ENCODE assay signal across 8 cellular contexts in the genomic region with DNA sequence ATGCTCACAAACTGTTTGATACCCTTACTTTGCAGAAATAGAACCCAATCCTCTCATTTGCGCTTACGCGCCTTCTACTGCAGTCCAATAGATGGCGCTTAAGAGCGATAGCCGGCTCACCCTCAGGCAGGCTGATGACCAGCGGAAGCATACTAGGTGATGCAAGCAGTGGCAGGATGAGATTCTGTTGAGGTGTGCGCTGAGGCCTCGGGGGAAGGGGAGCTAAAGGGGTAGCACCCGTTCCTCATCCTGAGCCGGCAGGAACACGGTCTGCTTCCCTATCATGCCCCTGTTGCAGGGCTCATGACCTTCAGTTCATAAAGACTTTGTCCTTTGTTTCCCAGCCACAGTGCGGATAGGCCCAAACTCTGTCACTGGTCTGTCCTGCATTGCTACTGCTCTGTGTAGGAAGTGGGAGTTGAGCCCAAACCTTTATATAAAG.
DNase-seq lines count a peak whose midpoint lies in the region; ATAC-seq and TF ChIP-seq lines count a peak whose summit lies in the region.

No MANE protein-coding gene starts in this region.

- H4K20me1 ChIP-seq in DND-41 (ENCODE audit: insufficient read depth, low read length) (no peaks in the 10 kb centered on the region), GM23338 (replicated peaks; ENCODE audit: insufficient read depth) (no peaks in the 10 kb centered on the region), OCI-LY1 (ENCODE audit: insufficient read depth, low read length) (no peaks in the 10 kb centered on the region)

- H3K4me3 ChIP-seq in DND-41 (ENCODE audit: low read depth in 1 of 2, low read length in 2 of 2) (no peak overlapping the region), GM23338 (no peak overlapping the region), OCI-LY1 (ENCODE audit: low read depth, low read length, poor library complexity, severe bottlenecking) (no peak overlapping the region)

- H3K36me3 ChIP-seq in DND-41 (ENCODE audit: insufficient read depth, low read length) = no peaks in the 10 kb centered on the region
- no peaks in the 10 kb centered on the region for H3K36me3 ChIP-seq in GM23338 (ENCODE audit: insufficient read depth)
- H3K36me3 ChIP-seq in OCI-LY1 (ENCODE audit: insufficient read depth, low read length) = no peaks in the 10 kb centered on the region

- H3K27ac ChIP-seq in DND-41 (ENCODE audit: low read length) (no peak overlapping the region), GM23338 (ENCODE audit: low read depth) (no peak overlapping the region), OCI-LY1 (ENCODE audit: low read depth, low read length, poor library complexity, severe bottlenecking) (no peak overlapping the region)

- H3K79me2 ChIP-seq in DND-41 (ENCODE audit: insufficient read depth, low read length) (no peaks in the 10 kb centered on the region), GM23338 (replicated peaks; ENCODE audit: insufficient read depth) (no peaks in the 10 kb centered on the region), OCI-LY1 (ENCODE audit: insufficient read depth, low read length) (no peaks in the 10 kb centered on the region)

- H3K4me1 Mint-ChIP-seq in GM23338 (peaks cover 8% of the 10 kb centered on the region), immature natural killer cell (no peaks in the 10 kb centered on the region)

- H3K27me3 Mint-ChIP-seq in GM23338 (ENCODE audit: insufficient read depth, low read depth, poor library complexity) (no peaks in the 10 kb centered on the region), immature natural killer cell (ENCODE audit: low read depth in 3 of 3) (no peaks in the 10 kb centered on the region)

- H3K27ac Mint-ChIP-seq in GM23338 (peak overlapping the region; percentile 76; the same call in 1 of the 2 replicates), immature natural killer cell (no peak overlapping the region)

- no peak overlapping the region for H2AFZ ChIP-seq in DND-41 (ENCODE audit: low read depth, low read length)
- H2AFZ ChIP-seq in GM23338 = peak overlapping the region; percentile 70; the same call in 1 of the 2 replicates
- H2AFZ ChIP-seq in OCI-LY1 (ENCODE audit: low read length) = no peak overlapping the region

- H3K9me2 ChIP-seq in GM23338 (ENCODE audit: insufficient read depth) (peaks cover 9% of the 10 kb centered on the region), OCI-LY1 (ENCODE audit: low read depth, low read length) (no peaks in the 10 kb centered on the region)

- ATAC-seq in DND-41 (ENCODE audit: insufficient read depth, low read depth) (no peak), GM23338 (peak; percentile 99)

- H3K27me3 ChIP-seq in DND-41 (ENCODE audit: insufficient read depth, low read length, poor library complexity) (no peaks in the 10 kb centered on the region), GM23338 (ENCODE audit: insufficient read depth) (no peaks in the 10 kb centered on the region), OCI-LY1 (ENCODE audit: insufficient read depth, low read length) (no peaks in the 10 kb centered on the region)

- H3K36me3 Mint-ChIP-seq in GM23338 (ENCODE audit: low read depth) (no peaks in the 10 kb centered on the region), immature natural killer cell (no peaks in the 10 kb centered on the region)

- H3K4me2 ChIP-seq in DND-41 (ENCODE audit: insufficient read depth, low read length) (no peak overlapping the region), GM23338 (no peak overlapping the region), OCI-LY1 (ENCODE audit: low read length) (peak overlapping the region; percentile 26; the same call in 1 of the 2 replicates)

- H3F3A ChIP-seq in GM23338 (replicated peaks; ENCODE audit: low read depth) (no peaks in the 10 kb centered on the region), OCI-LY1 (ENCODE audit: insufficient read depth, low read length) (no peaks in the 10 kb centered on the region)

- H3K4me3 Mint-ChIP-seq in GM23338 = no peak overlapping the region
- H3K4me3 Mint-ChIP-seq in immature natural killer cell = no peak overlapping the region

- TF ChIP-seq CTCF in DND-41 (IDR thresholded peaks at IDR 0.05; ENCODE audit: borderline replicate concordance, extremely low read depth, low read length, poor library complexity, severe bottlenecking) (peak; percentile 46), GM23338 (conservative IDR thresholded peaks at IDR 0.05; ENCODE audit: low read depth in 2 of 2) (peak; percentile 85 to 93), OCI-LY1 (IDR thresholded peaks at IDR 0.05; ENCODE audit: low read length) (peak; percentile 80)

- no peak overlapping the region for H3K9ac ChIP-seq in DND-41 (ENCODE audit: low read depth, low read length)
- H3K9ac ChIP-seq in OCI-LY1 (ENCODE audit: low read length) = no peak overlapping the region

- DNase-seq in DND-41 (no peak), GM23338 (ENCODE audit: low spot score) (peak; percentile 90), iPS DF 4.7 (ENCODE audit: extremely low read depth, low spot score) (peak; percentile 72), ureter (ENCODE audit: low spot score) (no peak), immature natural killer cell (no peak), DMS79 (lab: John Stamatoyannopoulos, UW) (no peak)
- DNase-seq in activated T-cell treated with anti-CD3 and anti-CD28 coated beads, Interleukin-2, amount 50 U/mL, for 48 hours = no peak

- H3K4me1 ChIP-seq in DND-41 (ENCODE audit: insufficient read depth, low read length) (no peaks in the 10 kb centered on the region), GM23338 (ENCODE audit: insufficient read depth) (no peaks in the 10 kb centered on the region; the same call in 1 of the 2 replicates), OCI-LY1 (ENCODE audit: insufficient read depth, low read length, severe bottlenecking) (peaks cover 39% of the 10 kb centered on the region)

- peaks cover 2% of the 10 kb centered on the region; the same call in 2 of the 3 replicates for H3K9me3 Mint-ChIP-seq in GM23338
- H3K9me3 Mint-ChIP-seq in immature natural killer cell = peaks cover 11 to 49% (median 36%) of the 10 kb centered on the region in 6 donors

- H3K9me3 ChIP-seq in DND-41 (ENCODE audit: insufficient read depth, low read length, severe bottlenecking) = no peaks in the 10 kb centered on the region
- H3K9me3 ChIP-seq in OCI-LY1 (ENCODE audit: low read length) = no peaks in the 10 kb centered on the region

TF ChIP-seq in GM23338, 12 proteins besides CTCF, POLR2A, EP300 and RAD21:
- peak; percentile 61 for TF ChIP-seq CREB1 (CRISPR knock-in tag; IDR thresholded peaks at IDR 0.05; ENCODE audit: low read depth)
- TF ChIP-seq, protein P1, sequence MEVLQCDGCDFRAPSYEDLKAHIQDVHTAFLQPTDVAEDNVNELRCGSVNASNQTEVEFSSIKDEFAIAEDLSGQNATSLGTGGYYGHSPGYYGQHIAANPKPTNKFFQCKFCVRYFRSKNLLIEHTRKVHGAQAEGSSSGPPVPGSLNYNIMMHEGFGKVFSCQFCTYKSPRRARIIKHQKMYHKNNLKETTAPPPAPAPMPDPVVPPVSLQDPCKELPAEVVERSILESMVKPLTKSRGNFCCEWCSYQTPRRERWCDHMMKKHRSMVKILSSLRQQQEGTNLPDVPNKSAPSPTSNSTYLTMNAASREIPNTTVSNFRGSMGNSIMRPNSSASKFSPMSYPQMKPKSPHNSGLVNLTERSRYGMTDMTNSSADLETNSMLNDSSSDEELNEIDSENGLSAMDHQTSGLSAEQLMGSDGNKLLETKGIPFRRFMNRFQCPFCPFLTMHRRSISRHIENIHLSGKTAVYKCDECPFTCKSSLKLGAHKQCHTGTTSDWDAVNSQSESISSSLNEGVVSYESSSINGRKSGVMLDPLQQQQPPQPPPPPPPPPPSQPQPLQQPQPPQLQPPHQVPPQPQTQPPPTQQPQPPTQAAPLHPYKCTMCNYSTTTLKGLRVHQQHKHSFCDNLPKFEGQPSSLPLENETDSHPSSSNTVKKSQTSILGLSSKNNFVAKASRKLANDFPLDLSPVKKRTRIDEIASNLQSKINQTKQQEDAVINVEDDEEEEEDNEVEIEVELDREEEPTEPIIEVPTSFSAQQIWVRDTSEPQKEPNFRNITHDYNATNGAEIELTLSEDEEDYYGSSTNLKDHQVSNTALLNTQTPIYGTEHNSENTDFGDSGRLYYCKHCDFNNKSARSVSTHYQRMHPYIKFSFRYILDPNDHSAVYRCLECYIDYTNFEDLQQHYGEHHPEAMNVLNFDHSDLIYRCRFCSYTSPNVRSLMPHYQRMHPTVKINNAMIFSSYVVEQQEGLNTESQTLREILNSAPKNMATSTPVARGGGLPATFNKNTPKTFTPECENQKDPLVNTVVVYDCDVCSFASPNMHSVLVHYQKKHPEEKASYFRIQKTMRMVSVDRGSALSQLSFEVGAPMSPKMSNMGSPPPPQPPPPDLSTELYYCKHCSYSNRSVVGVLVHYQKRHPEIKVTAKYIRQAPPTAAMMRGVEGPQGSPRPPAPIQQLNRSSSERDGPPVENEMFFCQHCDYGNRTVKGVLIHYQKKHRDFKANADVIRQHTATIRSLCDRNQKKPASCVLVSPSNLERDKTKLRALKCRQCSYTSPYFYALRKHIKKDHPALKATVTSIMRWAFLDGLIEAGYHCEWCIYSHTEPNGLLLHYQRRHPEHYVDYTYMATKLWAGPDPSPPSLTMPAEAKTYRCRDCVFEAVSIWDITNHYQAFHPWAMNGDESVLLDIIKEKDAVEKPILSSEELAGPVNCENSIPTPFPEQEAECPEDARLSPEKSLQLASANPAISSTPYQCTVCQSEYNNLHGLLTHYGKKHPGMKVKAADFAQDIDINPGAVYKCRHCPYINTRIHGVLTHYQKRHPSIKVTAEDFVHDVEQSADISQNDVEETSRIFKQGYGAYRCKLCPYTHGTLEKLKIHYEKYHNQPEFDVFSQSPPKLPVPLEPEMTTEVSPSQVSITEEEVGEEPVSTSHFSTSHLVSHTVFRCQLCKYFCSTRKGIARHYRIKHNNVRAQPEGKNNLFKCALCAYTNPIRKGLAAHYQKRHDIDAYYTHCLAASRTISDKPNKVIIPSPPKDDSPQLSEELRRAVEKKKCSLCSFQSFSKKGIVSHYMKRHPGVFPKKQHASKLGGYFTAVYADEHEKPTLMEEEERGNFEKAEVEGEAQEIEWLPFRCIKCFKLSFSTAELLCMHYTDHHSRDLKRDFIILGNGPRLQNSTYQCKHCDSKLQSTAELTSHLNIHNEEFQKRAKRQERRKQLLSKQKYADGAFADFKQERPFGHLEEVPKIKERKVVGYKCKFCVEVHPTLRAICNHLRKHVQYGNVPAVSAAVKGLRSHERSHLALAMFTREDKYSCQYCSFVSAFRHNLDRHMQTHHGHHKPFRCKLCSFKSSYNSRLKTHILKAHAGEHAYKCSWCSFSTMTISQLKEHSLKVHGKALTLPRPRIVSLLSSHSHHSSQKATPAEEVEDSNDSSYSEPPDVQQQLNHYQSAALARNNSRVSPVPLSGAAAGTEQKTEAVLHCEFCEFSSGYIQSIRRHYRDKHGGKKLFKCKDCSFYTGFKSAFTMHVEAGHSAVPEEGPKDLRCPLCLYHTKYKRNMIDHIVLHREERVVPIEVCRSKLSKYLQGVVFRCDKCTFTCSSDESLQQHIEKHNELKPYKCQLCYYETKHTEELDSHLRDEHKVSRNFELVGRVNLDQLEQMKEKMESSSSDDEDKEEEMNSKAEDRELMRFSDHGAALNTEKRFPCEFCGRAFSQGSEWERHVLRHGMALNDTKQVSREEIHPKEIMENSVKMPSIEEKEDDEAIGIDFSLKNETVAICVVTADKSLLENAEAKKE (CRISPR knock-in tag; IDR thresholded peaks at IDR 0.05) = no peak
- 0 out of 2 replicates have a peak, but pooled peaks have one; percentile 32 for TF ChIP-seq POLR2AphosphoS5 (IDR thresholded peaks at IDR 0.05; ENCODE audit: low read depth)

Comparison
In these comparisons a context has a peak if more than half of its experiments do, and no peak if none do; other contexts are left out.
1. DNase-seq: peak in GM23338 (single experiment) and iPS DF 4.7 (single experiment); none in DND-41 (single experiment), ureter (single experiment), activated T-cell treated with anti-CD3 and anti-CD28 coated beads, Interleukin-2, amount 50 U/mL, for 48 hours (0 of 2), immature natural killer cell (0 of 3) and DMS79 (single experiment).
2. Peak in every context shown above with its lines, with median percentiles within 50 percentile points of each other: CTCF ChIP-seq.